16 cellular contexts compared by ENCODE assay signal in genomic region chr14:38203929-38204716, GRCh38. TPM values are rescaled to one million over a fixed set of nuclear protein-coding genes. Genes with fewer than 3 reads are reported as not detected.
"Had no signal": no experiment of that assay in that cellular context is flagged by ENCODE, and none has a peak within 500 bp of the region (broad histone marks: within the 10 kb centered on the region; RNA-seq: fewer than 3 reads in every experiment).

No MANE protein-coding gene starts in this region.

- H3K4me2 ChIP-seq: smooth muscle cell had no signal

- FAIRE-seq: frontal cortex, keratinocyte had no signal

- DNase-seq: activated CD4-positive, alpha-beta T cell treated with anti-CD3 and anti-CD28 coated beads, Interleukin-2, amount 50 U/mL, for 1 hour; activated naive CD4-positive, alpha-beta T cell treated with anti-CD3 and anti-CD28 coated beads for 36 hours; activated T-cell treated with anti-CD3 and anti-CD28 coated beads for 4 hours; caudate nucleus; effector CD4-positive, alpha-beta T cell; left lung; natural killer cell; nucleus accumbens; right cardiac atrium; transverse colon had no signal

- H3K36me3 ChIP-seq: left lung, transverse colon had no signal

- H3K27ac ChIP-seq: coronary artery, left lung, transverse colon had no signal

- H3K4me3 ChIP-seq: coronary artery, left lung, smooth muscle cell, transverse colon had no signal

- H3K9me3 ChIP-seq: left lung, transverse colon had no signal

RNA-seq across cellular contexts. Expression of gene SSTR1, which starts 3.6 kb away (rescaled TPM):
- total RNA-seq: activated CD8-positive, alpha-beta memory T cell treated with anti-CD3 and anti-CD28 coated beads for 36 hours; activated naive CD4-positive, alpha-beta T cell treated with anti-CD3 and anti-CD28 coated beads for 36 hours; activated T-helper 17 cell treated with anti-CD3 and anti-CD28 coated beads, Interleukin-2, amount 50 U/mL, for 72 hours; natural killer cell had no signal

RNA-seq across cellular contexts. Expression of gene CLEC14A, which starts 51.8 kb away (rescaled TPM):
- total RNA-seq: activated CD8-positive, alpha-beta memory T cell treated with anti-CD3 and anti-CD28 coated beads for 36 hours; activated naive CD4-positive, alpha-beta T cell treated with anti-CD3 and anti-CD28 coated beads for 36 hours; activated T-helper 17 cell treated with anti-CD3 and anti-CD28 coated beads, Interleukin-2, amount 50 U/mL, for 72 hours; natural killer cell had no signal
- polyA plus RNA-seq: keratinocyte had no signal
